ENCODE assay signal across 30 cellular contexts in genomic region chr7:108374899-108375298, GRCh38.
"Had no signal": no experiment of that assay in that cellular context is flagged by ENCODE, and none has a peak within 500 bp of the region (broad histone marks: within the 10 kb centered on the region; RNA-seq: fewer than 3 reads in every experiment).

No MANE protein-coding gene starts in this region.

- H3K4me3 ChIP-seq: left lung, lower lobe of right lung, pancreas, prostate gland, skin epidermis, tibial nerve, uterus had no signal

- H3K27ac Mint-ChIP-seq: immature natural killer cell; nephron; stimulated activated naive B cell treated with anti-CD40 and anti-IgM and Interleukin-4, amounts not matched to agents 10 μg/mL and 1 μg/mL and 100 μg/mL, for 72 hours; stimulated activated naive CD8-positive, alpha-beta T cell treated with anti-CD3 and anti-CD28 coated beads, Interleukin-15, Interleukin-2, amounts not matched to agents 100 ng/mL and 50 ng/mL, for 24 hours; type B pancreatic cell had no signal

- H3K36me3 ChIP-seq: left lung, lower lobe of right lung, pancreas, prostate gland, tibial nerve, uterus had no signal

- H3K4me1 ChIP-seq: left lung, lower lobe of right lung, prostate gland, tibial nerve, uterus had no signal

- H3K9me3 ChIP-seq: left lung, lower lobe of right lung, pancreas, prostate gland, tibial nerve, uterus had no signal

- FAIRE-seq: islet of Langerhans, kidney, pancreas had no signal

- H3K4me1 Mint-ChIP-seq: immature natural killer cell, nephron had no signal

- H3K27me3 ChIP-seq: left lung, pancreas, tibial nerve, uterus had no signal

- H3K27ac ChIP-seq: left lung, lower lobe of right lung, pancreas, prostate gland, skin epidermis, tibial nerve, uterus had no signal

- ATAC-seq: left colon; left lung; lower lobe of right lung; naive thymus-derived CD8-positive, alpha-beta T cell; pancreas; right cardiac atrium; sciatic nerve had no signal

- H3K27me3 Mint-ChIP-seq: stimulated activated naive CD8-positive, alpha-beta T cell treated with anti-CD3 and anti-CD28 coated beads, Interleukin-15, Interleukin-2, amounts not matched to agents 100 ng/mL and 50 ng/mL, for 24 hours; type B pancreatic cell had no signal

- H3K4me3 Mint-ChIP-seq: immature natural killer cell; naive thymus-derived CD8-positive, alpha-beta T cell; nephron; neural crest cell; stimulated activated naive B cell treated with anti-CD40 and anti-IgM and Interleukin-4, amounts not matched to agents 10 μg/mL and 1 μg/mL and 100 μg/mL, for 72 hours; stimulated activated naive CD8-positive, alpha-beta T cell treated with anti-CD3 and anti-CD28 coated beads, Interleukin-15, Interleukin-2, amounts not matched to agents 100 ng/mL and 50 ng/mL, for 24 hours; type B pancreatic cell had no signal

- DNase-seq: hypothalamus; immature natural killer cell; kidney; left colon; left lung; lower lobe of right lung; mammary epithelial cell; mesenchymal stem cell; naive thymus-derived CD8-positive, alpha-beta T cell; nucleus accumbens; pancreas; posterior cingulate gyrus; retina; right cardiac atrium; stimulated activated CD4-positive, alpha-beta T cell treated with anti-CD3 and anti-CD28 coated beads, Interleukin-12 subunit alpha, Interleukin-12 subunit beta, amount 100 ng/mL, for 4 hours; stimulated activated CD4-positive, alpha-beta T cell treated with anti-CD3 and anti-CD28 coated beads, Interleukin-15, amount 100 ng/mL, for 24 hours; stimulated activated CD4-positive, alpha-beta T cell treated with anti-CD3 and anti-CD28 coated beads, Interleukin-2, amount 100 ng/mL, for 24 hours; stimulated activated CD4-positive, alpha-beta T cell treated with anti-CD3 and anti-CD28 coated beads, Interleukin-4, amount 100 ng/mL, for 1 hour; stimulated activated naive B cell treated with anti-CD40 and anti-IgM and Interleukin-4, amounts not matched to agents 10 μg/mL and 1 μg/mL and 100 μg/mL, for 72 hours; substantia nigra; uterus had no signal
